Comparison of ENCODE assay signal across 8 cellular contexts in the genomic region with DNA sequence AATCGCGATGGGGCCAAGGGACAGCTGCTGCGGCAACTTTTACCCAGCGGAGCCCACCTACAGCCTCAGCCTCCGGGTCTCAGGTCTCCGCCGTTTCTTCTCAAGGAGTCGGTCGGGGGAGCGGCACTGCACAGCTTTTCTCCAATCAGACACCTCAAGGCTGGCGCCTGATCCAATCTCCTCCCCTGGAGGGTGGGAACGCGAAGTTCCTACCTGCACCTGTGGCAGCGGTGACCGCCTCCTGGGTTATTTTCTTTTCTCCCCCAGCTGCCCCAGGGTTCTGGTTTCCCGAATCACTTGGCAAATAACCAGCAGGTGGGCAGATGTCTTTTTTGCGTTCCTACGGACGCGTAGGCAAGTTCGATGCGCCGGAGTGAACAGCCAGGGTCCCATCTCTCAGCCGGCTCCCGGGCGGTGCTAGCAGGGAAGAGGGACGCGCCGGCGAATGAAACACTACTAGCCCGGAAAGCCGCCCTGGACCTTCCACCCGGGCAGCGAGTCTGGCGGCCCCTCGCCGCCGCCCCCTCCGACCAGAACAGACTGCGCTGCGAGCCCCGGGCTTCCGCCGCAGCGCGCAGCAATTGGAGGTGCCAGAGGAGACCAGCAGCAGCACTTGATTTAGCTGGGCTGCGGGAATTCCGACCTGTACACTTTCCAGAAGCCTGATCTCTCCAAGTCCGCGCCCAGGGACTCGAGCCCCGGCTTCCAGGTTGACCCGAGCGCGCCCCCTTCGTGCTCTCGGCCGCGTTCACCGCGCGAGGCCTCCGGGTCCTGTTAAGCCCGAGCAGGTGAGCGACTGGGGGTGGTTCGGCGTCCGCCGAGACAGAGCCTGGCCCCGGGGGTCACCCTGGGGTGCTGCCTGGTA. TPM values are rescaled to one million over a fixed set of nuclear protein-coding genes. Genes with fewer than 3 reads are reported as not detected.
DNase-seq lines count a peak whose midpoint lies in the region; ATAC-seq and TF ChIP-seq lines count a peak whose summit lies in the region.

A gene with protein sequence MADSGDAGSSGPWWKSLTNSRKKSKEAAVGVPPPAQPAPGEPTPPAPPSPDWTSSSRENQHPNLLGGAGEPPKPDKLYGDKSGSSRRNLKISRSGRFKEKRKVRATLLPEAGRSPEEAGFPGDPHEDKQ (plus strand): TSS at position 246 of the 865 bp plus-strand sequence. CDS start 2,495 bp downstream, outside the sequence.

- peaks cover 7% of the 10 kb centered on the region for H3K36me3 Mint-ChIP-seq in natural killer cell treated with Interleukin-12 subunit alpha and Interleukin-12 subunit beta and Interleukin-15 and Interleukin-18, amount 100 ng/mL, for 72 hours

- no peaks in the 10 kb centered on the region for H3K9me3 Mint-ChIP-seq in natural killer cell treated with Interleukin-12 subunit alpha and Interleukin-12 subunit beta and Interleukin-15 and Interleukin-18, amount 100 ng/mL, for 72 hours

- DNase-seq in AG20443 (ENCODE audit: low spot score): peak; percentile 37
- no peak for DNase-seq in HFF-Myc (ENCODE audit: extremely low read depth, low read depth)
- DNase-seq in fibroblast of peridontal ligament (ENCODE audit: extremely low read depth): peak; percentile 2
- DNase-seq in natural killer cell treated with Interleukin-12 subunit alpha and Interleukin-12 subunit beta and Interleukin-15 and Interleukin-18, amount 100 ng/mL, for 72 hours (ENCODE audit: low spot score): no peak

- ATAC-seq in SK-N-SH treated with all-trans-retinoic acid at 6 μM for 48 hours (peak; percentile 59), HG03025 (IDR thresholded peaks at IDR 0.05; ENCODE audit: low FRiP score, unreplicated experiment) (no peak), GM18909 (IDR thresholded peaks at IDR 0.05; ENCODE audit: poor library complexity, unreplicated experiment) (no peak), HG03378 (IDR thresholded peaks at IDR 0.05; ENCODE audit: unreplicated experiment) (no peak)
- peak; percentile 51 to 64 for ATAC-seq in natural killer cell treated with Interleukin-12 subunit alpha and Interleukin-12 subunit beta and Interleukin-15 and Interleukin-18, amount 100 ng/mL, for 72 hours

- peaks cover 47 to 75% of the 10 kb centered on the region in 2 donors for H3K27me3 Mint-ChIP-seq in natural killer cell treated with Interleukin-12 subunit alpha and Interleukin-12 subunit beta and Interleukin-15 and Interleukin-18, amount 100 ng/mL, for 72 hours

- TF ChIP-seq CTCF in HFF-Myc (IDR thresholded peaks at IDR 0.05; ENCODE audit: low read depth, low read length, missing control alignments): no peak

- H3K27ac Mint-ChIP-seq in natural killer cell treated with Interleukin-12 subunit alpha and Interleukin-12 subunit beta and Interleukin-15 and Interleukin-18, amount 100 ng/mL, for 72 hours: no peak within 1 kb of the TSS

- peak within 1 kb of the TSS; percentile 45 for H3K4me3 ChIP-seq in HFF-Myc (replicated peaks; ENCODE audit: low read depth, low read length)

- H3K4me1 Mint-ChIP-seq in natural killer cell treated with Interleukin-12 subunit alpha and Interleukin-12 subunit beta and Interleukin-15 and Interleukin-18, amount 100 ng/mL, for 72 hours (ENCODE audit: low read depth in 2 of 2): peaks cover 12 to 15% of the 10 kb centered on the region in 2 donors

- H3K4me3 Mint-ChIP-seq in natural killer cell treated with Interleukin-12 subunit alpha and Interleukin-12 subunit beta and Interleukin-15 and Interleukin-18, amount 100 ng/mL, for 72 hours: peak within 1 kb of the TSS; percentile 69

TF ChIP-seq in SK-N-SH treated with all-trans-retinoic acid at 6 μM for 48 hours, 23 proteins besides CTCF, POLR2A, EP300 and RAD21:
- TF ChIP-seq, protein P1, sequence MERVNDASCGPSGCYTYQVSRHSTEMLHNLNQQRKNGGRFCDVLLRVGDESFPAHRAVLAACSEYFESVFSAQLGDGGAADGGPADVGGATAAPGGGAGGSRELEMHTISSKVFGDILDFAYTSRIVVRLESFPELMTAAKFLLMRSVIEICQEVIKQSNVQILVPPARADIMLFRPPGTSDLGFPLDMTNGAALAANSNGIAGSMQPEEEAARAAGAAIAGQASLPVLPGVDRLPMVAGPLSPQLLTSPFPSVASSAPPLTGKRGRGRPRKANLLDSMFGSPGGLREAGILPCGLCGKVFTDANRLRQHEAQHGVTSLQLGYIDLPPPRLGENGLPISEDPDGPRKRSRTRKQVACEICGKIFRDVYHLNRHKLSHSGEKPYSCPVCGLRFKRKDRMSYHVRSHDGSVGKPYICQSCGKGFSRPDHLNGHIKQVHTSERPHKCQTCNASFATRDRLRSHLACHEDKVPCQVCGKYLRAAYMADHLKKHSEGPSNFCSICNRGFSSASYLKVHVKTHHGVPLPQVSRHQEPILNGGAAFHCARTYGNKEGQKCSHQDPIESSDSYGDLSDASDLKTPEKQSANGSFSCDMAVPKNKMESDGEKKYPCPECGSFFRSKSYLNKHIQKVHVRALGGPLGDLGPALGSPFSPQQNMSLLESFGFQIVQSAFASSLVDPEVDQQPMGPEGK (CRISPR knock-in tag; IDR thresholded peaks at IDR 0.05; ENCODE audit: borderline replicate concordance): no peak
- TF ChIP-seq ZFP30 (CRISPR knock-in tag; IDR thresholded peaks at IDR 0.05) (no peak), BACH2 (CRISPR knock-in tag; IDR thresholded peaks at IDR 0.05; ENCODE audit: borderline replicate concordance) (no peak), ISL1 (CRISPR knock-in tag; IDR thresholded peaks at IDR 0.05) (no peak), ZFP3 (CRISPR knock-in tag; IDR thresholded peaks at IDR 0.05) (no peak), ZNF565 (CRISPR knock-in tag; conservative IDR thresholded peaks at IDR 0.05; ENCODE audit: low read depth) (no peak), ESRRG (CRISPR knock-in tag; IDR thresholded peaks at IDR 0.05) (no peak), OSR1 (CRISPR knock-in tag; IDR thresholded peaks at IDR 0.05) (no peak), ARNTL (CRISPR knock-in tag; IDR thresholded peaks at IDR 0.05; ENCODE audit: borderline replicate concordance, low read depth) (no peak), SNAI2 (CRISPR knock-in tag; IDR thresholded peaks at IDR 0.05) (no peak), PPARA (CRISPR knock-in tag; IDR thresholded peaks at IDR 0.05; ENCODE audit: borderline replicate concordance) (no peak), CSDC2 (CRISPR knock-in tag; IDR thresholded peaks at IDR 0.05) (no peak), TCF4 (CRISPR knock-in tag; IDR thresholded peaks at IDR 0.05; ENCODE audit: borderline replicate concordance) (no peak), ZNF70 (CRISPR knock-in tag; IDR thresholded peaks at IDR 0.05) (no peak), ZC3H10 (CRISPR knock-in tag; IDR thresholded peaks at IDR 0.05) (no peak)
- TF ChIP-seq, protein P2, sequence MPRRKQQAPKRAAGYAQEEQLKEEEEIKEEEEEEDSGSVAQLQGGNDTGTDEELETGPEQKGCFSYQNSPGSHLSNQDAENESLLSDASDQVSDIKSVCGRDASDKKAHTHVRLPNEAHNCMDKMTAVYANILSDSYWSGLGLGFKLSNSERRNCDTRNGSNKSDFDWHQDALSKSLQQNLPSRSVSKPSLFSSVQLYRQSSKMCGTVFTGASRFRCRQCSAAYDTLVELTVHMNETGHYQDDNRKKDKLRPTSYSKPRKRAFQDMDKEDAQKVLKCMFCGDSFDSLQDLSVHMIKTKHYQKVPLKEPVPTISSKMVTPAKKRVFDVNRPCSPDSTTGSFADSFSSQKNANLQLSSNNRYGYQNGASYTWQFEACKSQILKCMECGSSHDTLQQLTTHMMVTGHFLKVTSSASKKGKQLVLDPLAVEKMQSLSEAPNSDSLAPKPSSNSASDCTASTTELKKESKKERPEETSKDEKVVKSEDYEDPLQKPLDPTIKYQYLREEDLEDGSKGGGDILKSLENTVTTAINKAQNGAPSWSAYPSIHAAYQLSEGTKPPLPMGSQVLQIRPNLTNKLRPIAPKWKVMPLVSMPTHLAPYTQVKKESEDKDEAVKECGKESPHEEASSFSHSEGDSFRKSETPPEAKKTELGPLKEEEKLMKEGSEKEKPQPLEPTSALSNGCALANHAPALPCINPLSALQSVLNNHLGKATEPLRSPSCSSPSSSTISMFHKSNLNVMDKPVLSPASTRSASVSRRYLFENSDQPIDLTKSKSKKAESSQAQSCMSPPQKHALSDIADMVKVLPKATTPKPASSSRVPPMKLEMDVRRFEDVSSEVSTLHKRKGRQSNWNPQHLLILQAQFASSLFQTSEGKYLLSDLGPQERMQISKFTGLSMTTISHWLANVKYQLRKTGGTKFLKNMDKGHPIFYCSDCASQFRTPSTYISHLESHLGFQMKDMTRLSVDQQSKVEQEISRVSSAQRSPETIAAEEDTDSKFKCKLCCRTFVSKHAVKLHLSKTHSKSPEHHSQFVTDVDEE (CRISPR knock-in tag; IDR thresholded peaks at IDR 0.05): no peak
- TF ChIP-seq, protein P3, sequence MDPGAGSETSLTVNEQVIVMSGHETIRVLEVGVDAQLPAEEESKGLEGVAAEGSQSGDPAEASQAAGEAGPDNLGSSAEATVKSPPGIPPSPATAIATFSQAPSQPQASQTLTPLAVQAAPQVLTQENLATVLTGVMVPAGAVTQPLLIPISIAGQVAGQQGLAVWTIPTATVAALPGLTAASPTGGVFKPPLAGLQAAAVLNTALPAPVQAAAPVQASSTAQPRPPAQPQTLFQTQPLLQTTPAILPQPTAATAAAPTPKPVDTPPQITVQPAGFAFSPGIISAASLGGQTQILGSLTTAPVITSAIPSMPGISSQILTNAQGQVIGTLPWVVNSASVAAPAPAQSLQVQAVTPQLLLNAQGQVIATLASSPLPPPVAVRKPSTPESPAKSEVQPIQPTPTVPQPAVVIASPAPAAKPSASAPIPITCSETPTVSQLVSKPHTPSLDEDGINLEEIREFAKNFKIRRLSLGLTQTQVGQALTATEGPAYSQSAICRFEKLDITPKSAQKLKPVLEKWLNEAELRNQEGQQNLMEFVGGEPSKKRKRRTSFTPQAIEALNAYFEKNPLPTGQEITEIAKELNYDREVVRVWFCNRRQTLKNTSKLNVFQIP (CRISPR knock-in tag; IDR thresholded peaks at IDR 0.05; ENCODE audit: borderline replicate concordance, low read depth): no peak
- TF ChIP-seq, protein P4, sequence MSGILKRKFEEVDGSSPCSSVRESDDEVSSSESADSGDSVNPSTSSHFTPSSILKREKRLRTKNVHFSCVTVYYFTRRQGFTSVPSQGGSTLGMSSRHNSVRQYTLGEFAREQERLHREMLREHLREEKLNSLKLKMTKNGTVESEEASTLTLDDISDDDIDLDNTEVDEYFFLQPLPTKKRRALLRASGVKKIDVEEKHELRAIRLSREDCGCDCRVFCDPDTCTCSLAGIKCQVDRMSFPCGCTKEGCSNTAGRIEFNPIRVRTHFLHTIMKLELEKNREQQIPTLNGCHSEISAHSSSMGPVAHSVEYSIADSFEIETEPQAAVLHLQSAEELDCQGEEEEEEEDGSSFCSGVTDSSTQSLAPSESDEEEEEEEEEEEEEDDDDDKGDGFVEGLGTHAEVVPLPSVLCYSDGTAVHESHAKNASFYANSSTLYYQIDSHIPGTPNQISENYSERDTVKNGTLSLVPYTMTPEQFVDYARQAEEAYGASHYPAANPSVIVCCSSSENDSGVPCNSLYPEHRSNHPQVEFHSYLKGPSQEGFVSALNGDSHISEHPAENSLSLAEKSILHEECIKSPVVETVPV (CRISPR knock-in tag; IDR thresholded peaks at IDR 0.05): no peak

RNA-seq across cellular contexts. Expression of the gene that starts here (rescaled TPM):
- not detected for total RNA-seq in natural killer cell treated with Interleukin-12 subunit alpha and Interleukin-12 subunit beta and Interleukin-15 and Interleukin-18, amount 100 ng/mL, for 72 hours

Comparison
In these comparisons a context has a peak if more than half of its experiments do, and no peak if none do; other contexts are left out.
1. Peak in ATAC-seq in natural killer cell treated with Interleukin-12 subunit alpha and Interleukin-12 subunit beta and Interleukin-15 and Interleukin-18, amount 100 ng/mL, for 72 hours; RNA of the gene not detected or under 1 TPM.
2. DNase-seq: peak in AG20443 (single experiment) and fibroblast of peridontal ligament (single experiment); none in HFF-Myc (single experiment) and natural killer cell treated with Interleukin-12 subunit alpha and Interleukin-12 subunit beta and Interleukin-15 and Interleukin-18, amount 100 ng/mL, for 72 hours (single experiment).